ENCODE assay signal across 9 cellular contexts in the genomic region with DNA sequence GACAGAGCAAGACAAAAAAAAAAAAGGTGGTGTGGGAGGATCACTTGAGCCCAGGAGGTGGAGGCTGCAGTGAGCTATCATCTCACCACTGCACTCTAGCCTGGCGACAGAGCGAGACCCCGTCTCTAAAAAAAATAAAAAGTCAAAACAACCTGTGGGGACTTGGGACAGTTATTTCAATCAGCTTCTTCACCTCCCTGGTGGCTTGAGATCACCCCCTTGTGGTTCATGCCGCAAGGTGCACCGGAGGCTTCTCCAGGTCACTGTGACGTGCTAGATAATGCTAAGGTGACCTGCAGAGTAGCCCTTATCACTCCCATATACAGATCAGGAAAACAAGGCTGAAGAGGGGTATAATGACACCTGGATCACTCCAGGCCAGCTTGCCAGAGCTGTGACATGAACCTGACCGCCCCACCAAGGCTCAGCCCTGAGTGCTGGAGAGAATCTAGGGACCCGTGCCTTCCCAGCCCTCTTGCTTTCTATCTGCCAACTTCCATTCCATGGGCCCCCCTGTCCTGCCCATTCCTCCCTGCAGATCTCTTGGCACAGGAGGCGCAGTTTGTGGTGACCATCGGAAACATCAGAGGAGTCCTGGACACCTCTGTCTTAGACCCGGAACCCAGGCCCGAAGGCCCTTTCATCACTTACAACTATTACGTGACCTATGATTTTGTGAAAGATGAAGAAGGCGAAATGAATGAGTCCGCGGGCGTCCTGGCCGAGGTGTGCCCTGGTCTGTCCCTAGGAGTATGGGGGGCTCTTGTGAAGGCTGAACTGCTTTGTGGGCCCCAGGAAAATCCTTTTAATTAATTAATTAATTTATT. TPM values are rescaled to one million over a fixed set of nuclear protein-coding genes. Genes with fewer than 3 reads are reported as not detected.
DNase-seq lines count a peak whose midpoint lies in the region; ATAC-seq and TF ChIP-seq lines count a peak whose summit lies in the region.
"Had no signal": no experiment of that assay in that cellular context is flagged by ENCODE, and none has a peak within 500 bp of the region (broad histone marks: within the 10 kb centered on the region; RNA-seq: fewer than 3 reads in every experiment).

No MANE protein-coding gene starts in this region.

- peak; percentile 86 for DNase-seq in GM10248 (ENCODE audit: extremely low spot score)
- peak; percentile 35 for DNase-seq in LHCN-M2 (ENCODE audit: low read depth)
- DNase-seq in SW 1271 (lab: John Stamatoyannopoulos, UW): peak; percentile 21 to 59
- DNase-seq in adrenal gland: peak; percentile 55 to 87 (median 67)
- DNase-seq in iPS DF 4.7 (ENCODE audit: extremely low read depth, low spot score): peak; percentile 81
- peak; percentile 72 for DNase-seq in stimulated activated CD4-positive, alpha-beta T cell treated with anti-CD3 and anti-CD28 coated beads, Interleukin-1b, Interleukin-23, amount 100 ng/mL, for 48 hours
- DNase-seq in GOT3 (lab: John Stamatoyannopoulos, UW): no peak

- intact Hi-C loops in adrenal gland (cut with DNase I): no loop called here

- H3K27me3 ChIP-seq in adrenal gland: no peaks in the 10 kb centered on the region

- ATAC-seq in HG02763 (IDR thresholded peaks at IDR 0.05; ENCODE audit: unreplicated experiment): no peak

- H3K4me3 ChIP-seq in adrenal gland: no peak overlapping the region

- 61 to 64% (median 62%) methylated on average over 16 to 18 of the region's 18 CpGs for WGBS in adrenal gland, 4 donors

- H3K36me3 ChIP-seq in adrenal gland (replicated peaks in 1 of 2): no peaks in the 10 kb centered on the region

- no peak overlapping the region for H3K27ac ChIP-seq in adrenal gland
- H3K27ac ChIP-seq: epithelial cell of prostate had no signal

- POLR2A ChIA-PET in GM10248 (lab: Yijun Ruan, JAX): no interaction called here

- H3K4me1 ChIP-seq in adrenal gland (replicated peaks in 1 of 2): no peaks in the 10 kb centered on the region

- TF ChIP-seq POLR2A in adrenal gland (IDR thresholded peaks at IDR 0.05): no peak

- peak; percentile 87 for TF ChIP-seq CTCF in GM10248 (IDR thresholded peaks at IDR 0.05; ENCODE audit: control extremely low read depth, extremely low read depth, low read depth, missing control alignments)
- TF ChIP-seq CTCF in adrenal gland (IDR thresholded peaks at IDR 0.05): peak; percentile 56 to 80 (median 74)

- no peaks in the 10 kb centered on the region for H3K9me3 ChIP-seq in adrenal gland (replicated peaks in 1 of 3)

- CTCF ChIA-PET in GM10248 (lab: Yijun Ruan, JAX): interaction anchor here (0.6 to 6.7 kb wide), 28 partner anchors 11 to 379 kb away, joined by 3 to 73 read pairs (median 4); a partner anchor contains a TSS

RNA-seq across cellular contexts. Expression of a gene that starts 8.1 kb away (rescaled TPM):
- not detected in 2 replicates for total RNA-seq in LHCN-M2 (2014; rRNA removed)
- 0.27 TPM for polyA plus RNA-seq in LHCN-M2 (2012)
- total RNA-seq in adrenal gland: 1 to 10 TPM in 6 of 8 donors, under 1 TPM in 2; 0.17 to 4.5 (median 1.2) TPM
- 1 to 10 TPM in 2 of 3 donors, under 1 TPM in 1; 0.26 to 1.1 (median 1.1) TPM for polyA plus RNA-seq in adrenal gland

RNA-seq across cellular contexts. Expression of a gene that starts 12.5 kb away (rescaled TPM):
- total RNA-seq in LHCN-M2 (2014; rRNA removed) (0.06 TPM in 1 of 2 replicates, not detected in the other), adrenal gland (1 to 10 TPM in 2 of 8 donors, under 1 TPM in 1, not detected in 5; 0.17 to 4.0 (median 1.0) TPM)
- polyA plus RNA-seq in LHCN-M2 (2012): 0.56 TPM
- 1 to 10 TPM in 2 of 3 donors, under 1 TPM in 1; 0.74 to 1.9 (median 1.1) TPM for polyA plus RNA-seq in adrenal gland

RNA-seq across cellular contexts. Expression of a gene that starts 17.0 kb away (rescaled TPM):
- total RNA-seq in LHCN-M2 (2014; rRNA removed) (not detected in 2 replicates), adrenal gland (not detected)
- polyA plus RNA-seq in LHCN-M2 (2012): not detected
- not detected for polyA plus RNA-seq in adrenal gland

RNA-seq across cellular contexts. Expression of a gene that starts 34.8 kb away (rescaled TPM):
- total RNA-seq in LHCN-M2 (2014; rRNA removed) (61.8 and 64.6 TPM in 2 replicates), adrenal gland (10 to 100 TPM; 40.2 to 60.1 (median 48.3) TPM)
- polyA plus RNA-seq in LHCN-M2 (2012): 53.4 TPM
- 100 to 1,000 TPM in 1 of 3 donors, 10 to 100 TPM in 2; 55.6 to 100 (median 84.1) TPM for polyA plus RNA-seq in adrenal gland
